In the genomic region with DNA sequence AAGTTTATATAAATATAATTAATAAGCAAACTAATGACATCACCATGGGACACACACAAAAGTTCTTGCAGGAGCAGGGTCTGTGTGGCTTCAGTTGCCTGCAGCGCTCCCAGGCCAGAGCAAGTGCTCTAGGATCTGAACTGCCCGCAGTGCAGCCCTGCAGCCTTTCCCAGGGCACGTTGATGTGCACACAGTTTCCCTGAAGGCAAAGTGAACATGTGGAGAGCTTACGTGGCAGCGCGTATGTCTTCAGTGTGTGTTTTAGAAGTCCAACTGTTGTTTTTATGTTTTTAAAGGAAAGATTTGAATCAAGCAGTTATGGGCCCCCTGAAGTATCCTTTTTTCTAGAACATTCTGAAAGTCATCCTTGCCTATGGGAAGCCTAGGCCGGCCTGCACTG, we compare ENCODE assay signal across 1 cellular context.
TF ChIP-seq lines count a peak whose summit lies in the region.

No MANE protein-coding gene starts in this region.

TF ChIP-seq in GM12891, 5 proteins besides CTCF, POLR2A, EP300 and RAD21 (continued from another document):
- TF ChIP-seq TAF1 (IDR thresholded peaks at IDR 0.05; ENCODE audit: low read depth, low read length) (no peak), POLR2AphosphoS5 (IDR thresholded peaks at IDR 0.05; ENCODE audit: low read depth, low read length) (no peak)
